Comparison of ENCODE assay signal across 25 cellular contexts in the genomic region with DNA sequence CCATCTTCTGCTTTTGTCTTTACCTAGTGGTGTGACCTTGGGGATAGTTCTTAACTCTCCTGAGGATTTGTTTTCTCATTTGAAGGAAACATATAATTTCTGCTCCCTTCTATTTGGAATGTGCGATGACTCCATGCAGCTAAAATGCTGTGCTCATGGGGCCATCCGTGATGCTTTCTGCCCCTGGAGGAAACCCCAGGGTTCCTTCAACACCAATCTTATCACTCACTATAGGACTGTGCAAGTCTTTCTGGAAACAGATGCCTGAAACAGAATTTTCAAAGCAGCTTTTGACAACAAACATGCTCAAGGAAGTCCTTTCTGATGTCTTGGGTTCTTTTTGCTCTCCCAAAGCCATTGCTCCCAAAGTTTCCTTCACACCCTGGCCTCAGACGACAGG.
"Had no signal": no experiment of that assay in that cellular context is flagged by ENCODE, and none has a peak within 500 bp of the region (broad histone marks: within the 10 kb centered on the region; RNA-seq: fewer than 3 reads in every experiment).

No MANE protein-coding gene starts in this region.

- H3K9me3 ChIP-seq: body of pancreas, pancreas, prostate gland, tibial nerve had no signal

- H3K27me3 Mint-ChIP-seq: activated naive CD4-positive, alpha-beta T cell treated with anti-CD3 and anti-CD28 coated beads, Interleukin-2, amount 50 U/mL, for 24 hours had no signal

- DNase-seq: activated B cell treated with CpG ODN at 0.5 μM for 24 hours; activated CD8-positive, alpha-beta memory T cell treated with anti-CD3 and anti-CD28 coated beads, Interleukin-2, amount 10 ng/mL, durations not matched to agents 7 days and 5 days; activated CD8-positive, alpha-beta T cell treated with anti-CD3 and anti-CD28 coated beads, Interleukin-2, amount 10 ng/mL, durations not matched to agents 7 days and 5 days; activated T-cell treated with anti-CD3 and anti-CD28 coated beads, Interleukin-2, amount 50 U/mL, for 48 hours; anterior cingulate cortex; body of pancreas; cerebellar nuclear complex; effector memory CD8-positive, alpha-beta T cell; foreskin melanocyte; hippocampal formation; left colon; mammary epithelial cell; naive B cell; pancreas; stimulated activated CD4-positive, alpha-beta T cell treated with anti-CD3 and anti-CD28 coated beads, Interleukin-15, amount 100 ng/mL, for 24 hours; stimulated activated CD4-positive, alpha-beta T cell treated with anti-CD3 and anti-CD28 coated beads, Interleukin-2, amount 100 ng/mL, for 24 hours; stimulated activated naive CD4-positive, alpha-beta T cell; T-helper 1 cell had no signal

- H3K27ac Mint-ChIP-seq: activated B cell treated with CpG ODN at 0.5 μM for 24 hours; activated CD8-positive, alpha-beta memory T cell treated with anti-CD3 and anti-CD28 coated beads, Interleukin-2, amount 10 ng/mL, durations not matched to agents 7 days and 5 days; activated CD8-positive, alpha-beta T cell treated with anti-CD3 and anti-CD28 coated beads, Interleukin-2, amount 10 ng/mL, durations not matched to agents 7 days and 5 days; activated naive CD4-positive, alpha-beta T cell treated with anti-CD3 and anti-CD28 coated beads, Interleukin-2, amount 50 U/mL, for 24 hours; activated T-helper 2 cell treated with anti-CD3 and anti-CD28 coated beads, Interferon-gamma antibody, Interleukin-2, Interleukin-4, amounts not matched to agents 10 μg/mL and 5 μg/mL and 100 μg/mL, durations not matched to agents 14 hours and 24 hours and 36 hours; effector memory CD8-positive, alpha-beta T cell; naive B cell; T-helper 2 cell treated with Interferon-gamma antibody and Interleukin-4, amounts not matched to agents 5 μg/mL and 100 μg/mL, for 36 hours had no signal

- H3K27me3 ChIP-seq: body of pancreas, cardiac muscle cell, pancreas, tibial nerve had no signal

- H3K4me1 ChIP-seq: pancreas, prostate gland had no signal

- H3K4me1 Mint-ChIP-seq: activated B cell treated with CpG ODN at 0.5 μM for 24 hours; activated naive CD4-positive, alpha-beta T cell treated with anti-CD3 and anti-CD28 coated beads, Interleukin-2, amount 50 U/mL, for 24 hours; naive B cell had no signal

- H3K4me3 Mint-ChIP-seq: activated B cell treated with CpG ODN at 0.5 μM for 24 hours; activated CD8-positive, alpha-beta memory T cell treated with anti-CD3 and anti-CD28 coated beads, Interleukin-2, amount 10 ng/mL, durations not matched to agents 7 days and 5 days; activated CD8-positive, alpha-beta T cell treated with anti-CD3 and anti-CD28 coated beads, Interleukin-2, amount 10 ng/mL, durations not matched to agents 7 days and 5 days; activated naive CD4-positive, alpha-beta T cell treated with anti-CD3 and anti-CD28 coated beads, Interleukin-2, amount 50 U/mL, for 24 hours; effector memory CD8-positive, alpha-beta T cell; naive B cell; T-helper 2 cell treated with Interferon-gamma antibody and Interleukin-4, amounts not matched to agents 5 μg/mL and 100 μg/mL, for 36 hours had no signal

- H3K9me3 Mint-ChIP-seq: activated B cell treated with CpG ODN at 0.5 μM for 24 hours; activated naive CD4-positive, alpha-beta T cell treated with anti-CD3 and anti-CD28 coated beads, Interleukin-2, amount 50 U/mL, for 24 hours; activated T-helper 2 cell treated with anti-CD3 and anti-CD28 coated beads, Interferon-gamma antibody, Interleukin-2, Interleukin-4, amounts not matched to agents 10 μg/mL and 5 μg/mL and 100 μg/mL, durations not matched to agents 14 hours and 24 hours and 36 hours; effector memory CD8-positive, alpha-beta T cell; naive B cell; T-helper 2 cell treated with Interferon-gamma antibody and Interleukin-4, amounts not matched to agents 5 μg/mL and 100 μg/mL, for 36 hours had no signal

- H3K36me3 Mint-ChIP-seq: activated CD8-positive, alpha-beta memory T cell treated with anti-CD3 and anti-CD28 coated beads, Interleukin-2, amount 10 ng/mL, durations not matched to agents 7 days and 5 days; activated naive CD4-positive, alpha-beta T cell treated with anti-CD3 and anti-CD28 coated beads, Interleukin-2, amount 50 U/mL, for 24 hours; naive B cell had no signal

- H3K4me3 ChIP-seq: body of pancreas, cardiac muscle cell, coronary artery, pancreas, prostate gland, tibial nerve had no signal

- H3K27ac ChIP-seq: body of pancreas, cardiac muscle cell, coronary artery, pancreas, prostate gland, tibial nerve had no signal

- ATAC-seq: activated CD8-positive, alpha-beta memory T cell treated with anti-CD3 and anti-CD28 coated beads, Interleukin-2, amount 10 ng/mL, durations not matched to agents 7 days and 5 days; activated CD8-positive, alpha-beta T cell treated with anti-CD3 and anti-CD28 coated beads, Interleukin-2, amount 10 ng/mL, durations not matched to agents 7 days and 5 days; body of pancreas; effector memory CD8-positive, alpha-beta T cell; left colon; pancreas had no signal

- H3K36me3 ChIP-seq: cardiac muscle cell, pancreas, prostate gland, tibial nerve had no signal
